ENCODE assay signal across 24 cellular contexts in the genomic region with DNA sequence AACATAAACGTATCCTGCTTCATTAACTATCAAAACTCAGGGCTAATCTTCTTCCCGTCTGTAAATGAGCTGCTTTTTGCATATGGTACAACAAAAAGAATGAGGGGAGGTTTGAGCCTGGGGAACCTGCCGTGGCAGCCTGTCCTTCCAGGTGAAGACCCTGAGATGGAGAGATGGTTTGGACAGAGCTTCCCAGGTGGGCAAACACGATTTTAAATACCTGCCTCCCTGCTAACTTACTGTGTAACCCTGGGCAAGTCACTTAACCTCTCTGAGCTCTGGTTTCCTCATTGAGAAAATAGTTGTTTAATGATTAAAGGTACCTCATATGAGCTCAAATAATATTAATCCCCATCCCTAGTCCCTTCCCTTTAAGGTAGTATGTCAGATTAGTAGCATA. TPM values are rescaled to one million over a fixed set of nuclear protein-coding genes. Genes with fewer than 3 reads are reported as not detected.
"Had no signal": no experiment of that assay in that cellular context is flagged by ENCODE, and none has a peak within 500 bp of the region (broad histone marks: within the 10 kb centered on the region; RNA-seq: fewer than 3 reads in every experiment).

No MANE protein-coding gene starts in this region.

- H3K27ac ChIP-seq: colonic mucosa, epithelial cell of prostate, heart left ventricle, left ventricle myocardium inferior, neural progenitor cell, sigmoid colon, transverse colon had no signal

- H3K9me3 ChIP-seq: colonic mucosa, heart left ventricle, left ventricle myocardium inferior, sigmoid colon, transverse colon had no signal

- ATAC-seq: activated CD4-positive, CD25-positive, alpha-beta regulatory T cell treated with anti-CD3 and anti-CD28 coated beads, Interleukin-2, amount 50 U/mL, for 24 hours; heart left ventricle; naive thymus-derived CD8-positive, alpha-beta T cell; stimulated activated memory B cell treated with anti-CD40 and anti-IgM and Interleukin-4, amounts not matched to agents 10 μg/mL and 1 μg/mL and 100 μg/mL, for 72 hours; T-helper 17 cell had no signal

- H2AFZ ChIP-seq: neural progenitor cell had no signal

- H3K4me3 ChIP-seq: colonic mucosa, heart left ventricle, left ventricle myocardium inferior, neural progenitor cell, sigmoid colon, smooth muscle cell, transverse colon had no signal

- H3K36me3 Mint-ChIP-seq: activated naive CD8-positive, alpha-beta T cell treated with anti-CD3 and anti-CD28 coated beads, Interleukin-2, amount 10 ng/mL, durations not matched to agents 7 days and 5 days; naive thymus-derived CD8-positive, alpha-beta T cell; neural progenitor cell; stimulated activated memory B cell treated with anti-CD40 and anti-IgM and Interleukin-4, amounts not matched to agents 10 μg/mL and 1 μg/mL and 100 μg/mL, for 72 hours had no signal

- FAIRE-seq: bronchial epithelial cell had no signal

- DNase-seq: activated CD4-positive, alpha-beta T cell treated with anti-CD3 and anti-CD28 coated beads, Interleukin-2, amount 10 ng/mL, durations not matched to agents 24 days and 14 days; activated naive CD8-positive, alpha-beta T cell treated with anti-CD3 and anti-CD28 coated beads, Interleukin-2, amount 10 ng/mL, durations not matched to agents 7 days and 5 days; amygdala; colonic mucosa; endodermal cell; heart left ventricle; kidney glomerular epithelial cell; left ventricle myocardium inferior; naive thymus-derived CD8-positive, alpha-beta T cell; sigmoid colon; stimulated activated CD4-positive, alpha-beta T cell treated with anti-CD3 and anti-CD28 coated beads, Interleukin-15, amount 100 ng/mL, for 24 hours; SW 1271; T-helper 17 cell; transverse colon had no signal

- H3K4me2 ChIP-seq: smooth muscle cell had no signal

- H3K9ac ChIP-seq: neural progenitor cell had no signal

- H3K27ac Mint-ChIP-seq: activated CD4-positive, alpha-beta T cell treated with anti-CD3 and anti-CD28 coated beads, Interleukin-2, amount 10 ng/mL, durations not matched to agents 24 days and 14 days; activated naive CD8-positive, alpha-beta T cell treated with anti-CD3 and anti-CD28 coated beads, Interleukin-2, amount 10 ng/mL, durations not matched to agents 7 days and 5 days; activated T-helper 1 cell treated with anti-CD3 and anti-CD28 coated beads, Interleukin-12 subunit alpha, Interleukin-12 subunit beta, Interleukin-2, Interleukin-4 antibody, amounts not matched to agents 30 ng/mL and 10 ng/mL and 1 ng/mL, durations not matched to agents 14 hours and 24 hours and 36 hours; endodermal cell; neural progenitor cell; stimulated activated memory B cell treated with anti-CD40 and anti-IgM and Interleukin-4, amounts not matched to agents 10 μg/mL and 1 μg/mL and 100 μg/mL, for 72 hours had no signal

- H3K4me3 Mint-ChIP-seq: activated CD4-positive, alpha-beta T cell treated with anti-CD3 and anti-CD28 coated beads, Interleukin-2, amount 10 ng/mL, durations not matched to agents 24 days and 14 days; activated naive CD8-positive, alpha-beta T cell treated with anti-CD3 and anti-CD28 coated beads, Interleukin-2, amount 10 ng/mL, durations not matched to agents 7 days and 5 days; activated T-helper 1 cell treated with anti-CD3 and anti-CD28 coated beads, Interleukin-12 subunit alpha, Interleukin-12 subunit beta, Interleukin-2, Interleukin-4 antibody, amounts not matched to agents 30 ng/mL and 10 ng/mL and 1 ng/mL, durations not matched to agents 14 hours and 24 hours and 36 hours; endodermal cell; naive thymus-derived CD8-positive, alpha-beta T cell; stimulated activated memory B cell treated with anti-CD40 and anti-IgM and Interleukin-4, amounts not matched to agents 10 μg/mL and 1 μg/mL and 100 μg/mL, for 72 hours; T-helper 17 cell had no signal

- H3K9me3 Mint-ChIP-seq: activated CD4-positive, alpha-beta T cell treated with anti-CD3 and anti-CD28 coated beads, Interleukin-2, amount 10 ng/mL, durations not matched to agents 24 days and 14 days; activated naive CD8-positive, alpha-beta T cell treated with anti-CD3 and anti-CD28 coated beads, Interleukin-2, amount 10 ng/mL, durations not matched to agents 7 days and 5 days; activated T-helper 1 cell treated with anti-CD3 and anti-CD28 coated beads, Interleukin-12 subunit alpha, Interleukin-12 subunit beta, Interleukin-2, Interleukin-4 antibody, amounts not matched to agents 30 ng/mL and 10 ng/mL and 1 ng/mL, durations not matched to agents 14 hours and 24 hours and 36 hours; naive thymus-derived CD8-positive, alpha-beta T cell; stimulated activated memory B cell treated with anti-CD40 and anti-IgM and Interleukin-4, amounts not matched to agents 10 μg/mL and 1 μg/mL and 100 μg/mL, for 72 hours had no signal

- H3K36me3 ChIP-seq: colonic mucosa, heart left ventricle, left ventricle myocardium inferior, neural progenitor cell, sigmoid colon, transverse colon had no signal

RNA-seq across cellular contexts. Expression of gene EMX1, which starts 9.0 kb away (rescaled TPM):
- total RNA-seq: activated CD4-positive, alpha-beta T cell treated with anti-CD3 and anti-CD28 coated beads, Interleukin-2, amount 10 ng/mL, durations not matched to agents 24 days and 14 days; activated naive CD8-positive, alpha-beta T cell treated with anti-CD3 and anti-CD28 coated beads, Interleukin-2, amount 10 ng/mL, durations not matched to agents 7 days and 5 days; activated T-helper 1 cell treated with anti-CD3 and anti-CD28 coated beads, Interleukin-12 subunit alpha, Interleukin-12 subunit beta, Interleukin-2, Interleukin-4 antibody, amounts not matched to agents 30 ng/mL and 10 ng/mL and 1 ng/mL, durations not matched to agents 14 hours and 24 hours and 36 hours; fibroblast of villous mesenchyme; heart left ventricle; left ventricle myocardium inferior; lung microvascular endothelial cell; naive thymus-derived CD8-positive, alpha-beta T cell; posterior vena cava; sigmoid colon; smooth muscle cell; T-helper 17 cell had no signal
- polyA plus RNA-seq: heart left ventricle; naive thymus-derived CD8-positive, alpha-beta T cell; smooth muscle cell had no signal
